10 cellular contexts compared by ENCODE assay signal in genomic region chr5:115962239-115962564, GRCh38. TPM values are rescaled to one million over a fixed set of nuclear protein-coding genes. Genes with fewer than 3 reads are reported as not detected.
DNase-seq lines count a peak whose midpoint lies in the region; ATAC-seq, FAIRE-seq and TF ChIP-seq lines count a peak whose summit lies in the region.
"Had no signal": no experiment of that assay in that cellular context is flagged by ENCODE, and none has a peak within 500 bp of the region (broad histone marks: within the 10 kb centered on the region; RNA-seq: fewer than 3 reads in every experiment).

LVRN (plus strand) TSS chr5:115962475; CDS start chr5:115962618, 143 bp downstream.

- TF ChIP-seq CTCF in AG10803 (conservative IDR thresholded peaks at IDR 0.05; ENCODE audit: low read length) (no peak), fibroblast of the aortic adventitia (IDR thresholded peaks at IDR 0.05; ENCODE audit: insufficient read depth, low read length) (no peak), pancreas (IDR thresholded peaks at IDR 0.05) (no peak)

- H3K4me1 ChIP-seq in pancreas = no peaks in the 10 kb centered on the region

- DNase-seq in AG10803 (ENCODE audit: low read depth) (no peak), SK-N-MC (ENCODE audit: low read depth, low spot score) (no peak), fibroblast of the aortic adventitia (ENCODE audit: low read depth) (no peak), pancreas (peak in 2 of 6 donors; percentile 47 to 54), COLO829 (ENCODE audit: low spot score) (no peak)
- DNase-seq: DMS 273 treated with DMSO at 0.1 percent for 48 hours, NCI-H1694 had no signal

- no peaks in the 10 kb centered on the region for H3K36me3 ChIP-seq in SK-N-MC (ENCODE audit: insufficient read depth, low read length)
- H3K36me3 ChIP-seq in pancreas = no peaks in the 10 kb centered on the region

- ATAC-seq in pancreas (no peak), HG02678 (IDR thresholded peaks at IDR 0.05; ENCODE audit: unreplicated experiment) (no peak), GM21786 (IDR thresholded peaks at IDR 0.05; ENCODE audit: unreplicated experiment) (no peak), GM18873 (IDR thresholded peaks at IDR 0.05; ENCODE audit: low FRiP score, unreplicated experiment) (no peak)

- H3K9ac ChIP-seq in SK-N-MC (ENCODE audit: insufficient read length) = no peak within 1 kb of the TSS

- intact Hi-C loops in pancreas (cut with DNase I) = no loop called here

- peaks cover 0 to 8% (median 3%) of the 10 kb centered on the region in 4 donors for H3K27me3 ChIP-seq in pancreas

- H3K4me3 ChIP-seq in AG10803 (ENCODE audit: low read length) = peak within 1 kb of the TSS; percentile 50
- H3K4me3 ChIP-seq in SK-N-MC = peak within 1 kb of the TSS; percentile 78
- peak within 1 kb of the TSS; percentile 40 for H3K4me3 ChIP-seq in fibroblast of the aortic adventitia (ENCODE audit: low read depth, low read length)
- H3K4me3 ChIP-seq in pancreas = peak within 1 kb of the TSS in 3 of 4 donors; percentile 3 to 46 (median 35)

- FAIRE-seq in pancreas (lab: Jason Lieb, UNC) = no peak

- WGBS in pancreas, 2 donors = 19 to 25% methylated on average over 18 of the region's 18 CpGs

- H3K27ac ChIP-seq in SK-N-MC (peak within 1 kb of the TSS; percentile 91), pancreas (no peak within 1 kb of the TSS)

- H3K9me3 ChIP-seq in SK-N-MC (ENCODE audit: low read depth, low read length) (no peaks in the 10 kb centered on the region), pancreas (no peaks in the 10 kb centered on the region)

RNA-seq across cellular contexts. Expression of gene LVRN, which starts in this region (rescaled TPM):
- total RNA-seq in fibroblast of the aortic adventitia (ENCODE audit: low replicate concordance) (0.90 TPM in 1 of 2 replicates, not detected in the other), pancreas (under 1 TPM in 5 of 6 donors, not detected in 1; 0.08 to 0.40 (median 0.28) TPM)
- under 1 TPM; 0.16 to 0.61 TPM for polyA plus RNA-seq in pancreas
